ENCODE assay signal across 23 cellular contexts in genomic region chr6:36524871-36525270, GRCh38.
"Had no signal": no experiment of that assay in that cellular context is flagged by ENCODE, and none has a peak within 500 bp of the region (broad histone marks: within the 10 kb centered on the region; RNA-seq: fewer than 3 reads in every experiment).

No MANE protein-coding gene starts in this region.

- H3K27me3 ChIP-seq: adrenal gland, ascending aorta, brain microvascular endothelial cell, esophagus muscularis mucosa, gastrocnemius medialis, pancreas, right atrium auricular region, upper lobe of right lung had no signal

- H3K27me3 Mint-ChIP-seq: activated naive CD4-positive, alpha-beta T cell treated with anti-CD3 and anti-CD28 coated beads, Interleukin-2, amount 10 ng/mL, durations not matched to agents 7 days and 5 days; naive thymus-derived CD8-positive, alpha-beta T cell had no signal

- H3K27ac ChIP-seq: ascending aorta, brain microvascular endothelial cell, esophagus muscularis mucosa, gastrocnemius medialis, left ventricle myocardium inferior, pancreas, psoas muscle, right atrium auricular region, upper lobe of right lung, WERI-Rb-1 had no signal

- H3K27ac Mint-ChIP-seq: activated naive CD4-positive, alpha-beta T cell treated with anti-CD3 and anti-CD28 coated beads, Interleukin-2, amount 10 ng/mL, durations not matched to agents 7 days and 5 days had no signal

- DNase-seq: activated CD4-positive, alpha-beta T cell treated with anti-CD3 and anti-CD28 coated beads for 1 hour; activated CD4-positive, alpha-beta T cell treated with anti-CD3 and anti-CD28 coated beads, Interleukin-2, amount 50 U/mL, for 1 hour; activated effector memory CD4-positive, alpha-beta T cell treated with anti-CD3 and anti-CD28 coated beads, Interleukin-2, amount 50 U/mL, for 16 hours; activated naive CD4-positive, alpha-beta T cell treated with anti-CD3 and anti-CD28 coated beads, Interleukin-2, amount 10 ng/mL, durations not matched to agents 7 days and 5 days; adrenal gland; brain microvascular endothelial cell; central memory CD4-positive, alpha-beta T cell; effector memory CD4-positive, alpha-beta T cell; gastrocnemius medialis; hippocampal formation; left ventricle myocardium inferior; naive thymus-derived CD8-positive, alpha-beta T cell; pancreas; psoas muscle; stimulated activated CD4-positive, alpha-beta T cell treated with anti-CD3 and anti-CD28 coated beads, Interleukin-4, amount 100 ng/mL, for 24 hours; stimulated activated naive CD4-positive, alpha-beta T cell treated with Interleukin-2 at 50 U/mL for 16 hours; upper lobe of right lung; WERI-Rb-1 had no signal

- ATAC-seq: gastrocnemius medialis; naive thymus-derived CD8-positive, alpha-beta T cell; pancreas; psoas muscle; upper lobe of right lung had no signal

- H3K4me3 ChIP-seq: adrenal gland, ascending aorta, esophagus muscularis mucosa, gastrocnemius medialis, left ventricle myocardium inferior, pancreas, psoas muscle, right atrium auricular region, upper lobe of right lung had no signal

- FAIRE-seq: colon, endothelial cell of umbilical vein, pancreas had no signal

- H3K4me3 Mint-ChIP-seq: activated naive CD4-positive, alpha-beta T cell treated with anti-CD3 and anti-CD28 coated beads, Interleukin-2, amount 10 ng/mL, durations not matched to agents 7 days and 5 days had no signal

- H3K9me3 Mint-ChIP-seq: activated naive CD4-positive, alpha-beta T cell treated with anti-CD3 and anti-CD28 coated beads, Interleukin-2, amount 10 ng/mL, durations not matched to agents 7 days and 5 days; naive thymus-derived CD8-positive, alpha-beta T cell had no signal

- H3K4me1 ChIP-seq: adrenal gland, ascending aorta, upper lobe of right lung had no signal

- H3K9me3 ChIP-seq: adrenal gland, ascending aorta, esophagus muscularis mucosa, gastrocnemius medialis, left ventricle myocardium inferior, pancreas, psoas muscle, right atrium auricular region, upper lobe of right lung had no signal
